Comparison of ENCODE assay signal across 17 cellular contexts in genomic region chr1:107926436-107927080, GRCh38. TPM values are rescaled to one million over a fixed set of nuclear protein-coding genes. Genes with fewer than 3 reads are reported as not detected.
DNase-seq lines count a peak whose midpoint lies in the region; ATAC-seq, FAIRE-seq and TF ChIP-seq lines count a peak whose summit lies in the region.
"Had no signal": no experiment of that assay in that cellular context is flagged by ENCODE, and none has a peak within 500 bp of the region (broad histone marks: within the 10 kb centered on the region; RNA-seq: fewer than 3 reads in every experiment).

No MANE protein-coding gene starts in this region.

- intact Hi-C loops in dendritic cell treated with granulocyte-macrophage colony-stimulating factor and Interleukin-4, amounts not matched to agents 40 ng/mL and 50 ng/mL, for 4 days (cut with micrococcal nuclease) = no loop called here
- intact Hi-C loops in pancreas (cut with DNase I) (no loop called here), sciatic nerve (cut with DNase I) (no loop called here)

- H3K4me3 Mint-ChIP-seq in dendritic cell treated with granulocyte-macrophage colony-stimulating factor and Interleukin-4, amounts not matched to agents 40 ng/mL and 50 ng/mL, for 4 days = no peak overlapping the region
- H3K4me3 Mint-ChIP-seq: activated T-helper 1 cell treated with anti-CD3 and anti-CD28 coated beads, Interleukin-12 subunit alpha, Interleukin-12 subunit beta, Interleukin-2, Interleukin-4 antibody, amounts not matched to agents 30 ng/mL and 10 ng/mL and 1 ng/mL, durations not matched to agents 14 hours and 24 hours and 36 hours; naive thymus-derived CD8-positive, alpha-beta T cell had no signal

- H3K36me3 Mint-ChIP-seq in dendritic cell treated with granulocyte-macrophage colony-stimulating factor and Interleukin-4, amounts not matched to agents 40 ng/mL and 50 ng/mL, for 4 days (ENCODE audit: low read depth) = no peaks in the 10 kb centered on the region
- H3K36me3 Mint-ChIP-seq: naive thymus-derived CD8-positive, alpha-beta T cell had no signal

- no peaks in the 10 kb centered on the region; a peak in 1 of 22 replicates for H4K20me1 ChIP-seq in BLaER1 treated with 17β-estradiol and CSF1 and Interleukin-3, amounts not matched to agents 10 nM and 100 nM

- H3K9me3 ChIP-seq in BLaER1 treated with 17β-estradiol and CSF1 and Interleukin-3, amounts not matched to agents 10 nM and 100 nM (replicated peaks in 1 of 11) = peaks cover 0 to 37% (median 26%) of the 10 kb centered on the region in 11 experiments; a peak in 13 of 22 replicates
- no peaks in the 10 kb centered on the region for H3K9me3 ChIP-seq in pancreas
- H3K9me3 ChIP-seq: right atrium auricular region had no signal

- DNase-seq in GF-D8 (lab: John Stamatoyannopoulos, UW) (peak; percentile 83), NCI-H446 treated with DMSO at 0.1 percent for 48 hours (lab: John Stamatoyannopoulos, UW) (peak; percentile 21), pancreas (no peak), ACHN (no peak), sciatic nerve (ENCODE audit: low spot score) (no peak), NOMO-1 treated with dmso at 0.1 percent for 144 hours (lab: John Stamatoyannopoulos, UW; ENCODE audit: unreplicated experiment) (no peak)
- DNase-seq: activated CD4-positive, alpha-beta T cell treated with anti-CD3 and anti-CD28 coated beads for 4 hours; glutamatergic neuron; naive thymus-derived CD8-positive, alpha-beta T cell; NK-92 treated with Interleukin-12 subunit alpha and Interleukin-12 subunit beta, amount 100 ng/mL, for 24 hours; substantia nigra had no signal

- peaks cover 37% of the 10 kb centered on the region for H3K4me1 Mint-ChIP-seq in dendritic cell treated with granulocyte-macrophage colony-stimulating factor and Interleukin-4, amounts not matched to agents 40 ng/mL and 50 ng/mL, for 4 days (ENCODE audit: low read depth)

- no peak for ATAC-seq in pancreas
- ATAC-seq in sciatic nerve = no peak
- ATAC-seq: naive thymus-derived CD8-positive, alpha-beta T cell had no signal

- peak overlapping the region; percentile 30 for H3K27ac Mint-ChIP-seq in dendritic cell treated with granulocyte-macrophage colony-stimulating factor and Interleukin-4, amounts not matched to agents 40 ng/mL and 50 ng/mL, for 4 days
- H3K27ac Mint-ChIP-seq: activated T-helper 1 cell treated with anti-CD3 and anti-CD28 coated beads, Interleukin-12 subunit alpha, Interleukin-12 subunit beta, Interleukin-2, Interleukin-4 antibody, amounts not matched to agents 30 ng/mL and 10 ng/mL and 1 ng/mL, durations not matched to agents 14 hours and 24 hours and 36 hours had no signal

- H3K9me3 Mint-ChIP-seq in dendritic cell treated with granulocyte-macrophage colony-stimulating factor and Interleukin-4, amounts not matched to agents 40 ng/mL and 50 ng/mL, for 4 days = no peaks in the 10 kb centered on the region
- H3K9me3 Mint-ChIP-seq: activated T-helper 1 cell treated with anti-CD3 and anti-CD28 coated beads, Interleukin-12 subunit alpha, Interleukin-12 subunit beta, Interleukin-2, Interleukin-4 antibody, amounts not matched to agents 30 ng/mL and 10 ng/mL and 1 ng/mL, durations not matched to agents 14 hours and 24 hours and 36 hours had no signal

- no peak overlapping the region for H3K4me3 ChIP-seq in BLaER1 treated with 17β-estradiol and CSF1 and Interleukin-3, amounts not matched to agents 10 nM and 100 nM
- no peak overlapping the region for H3K4me3 ChIP-seq in pancreas
- H3K4me3 ChIP-seq: right atrium auricular region had no signal

- H3K36me3 ChIP-seq in BLaER1 treated with 17β-estradiol and CSF1 and Interleukin-3, amounts not matched to agents 10 nM and 100 nM = peaks cover 0 to 37% (median 5%) of the 10 kb centered on the region in 11 experiments; a peak in 10 of 22 replicates
- no peaks in the 10 kb centered on the region for H3K36me3 ChIP-seq in pancreas
- H3K36me3 ChIP-seq: right atrium auricular region had no signal

- 94 to 97% methylated on average over 3 of the region's 3 CpGs for WGBS in pancreas, 2 donors

- H3K9ac ChIP-seq in BLaER1 treated with 17β-estradiol and CSF1 and Interleukin-3, amounts not matched to agents 10 nM and 100 nM = no peak overlapping the region

- no peak for TF ChIP-seq CTCF in pancreas (IDR thresholded peaks at IDR 0.05)

- in situ Hi-C loops in ACHN (cut with HindIII; ENCODE audit: low pct_ligation_motif_present, low pct_unique_long_range_greater_than_20kb, low sequenced_read_pairs) = no loop called here

- peak overlapping the region in 8 of 11 experiments; percentile 5 to 37 (median 11); a peak in 8 of 22 replicates for H3K4me2 ChIP-seq in BLaER1 treated with 17β-estradiol and CSF1 and Interleukin-3, amounts not matched to agents 10 nM and 100 nM

- peaks cover 0 to 44% (median 18%) of the 10 kb centered on the region in 10 experiments; a peak in 15 of 20 replicates for H3K4me1 ChIP-seq in BLaER1 treated with 17β-estradiol and CSF1 and Interleukin-3, amounts not matched to agents 10 nM and 100 nM
- no peaks in the 10 kb centered on the region for H3K4me1 ChIP-seq in pancreas
- H3K4me1 ChIP-seq: right atrium auricular region had no signal

- no peak for FAIRE-seq in pancreas (lab: Jason Lieb, UNC)
- FAIRE-seq: endometrium had no signal

- no peaks in the 10 kb centered on the region for H3K27me3 Mint-ChIP-seq in dendritic cell treated with granulocyte-macrophage colony-stimulating factor and Interleukin-4, amounts not matched to agents 40 ng/mL and 50 ng/mL, for 4 days
- H3K27me3 Mint-ChIP-seq: naive thymus-derived CD8-positive, alpha-beta T cell had no signal

- H3K27me3 ChIP-seq in BLaER1 treated with 17β-estradiol and CSF1 and Interleukin-3, amounts not matched to agents 10 nM and 100 nM = no peaks in the 10 kb centered on the region
- H3K27me3 ChIP-seq in pancreas = peaks cover 0 to 3% (median 0%) of the 10 kb centered on the region in 4 donors
- H3K27me3 ChIP-seq: right atrium auricular region had no signal

- H3K27ac ChIP-seq in BLaER1 treated with 17β-estradiol and CSF1 and Interleukin-3, amounts not matched to agents 10 nM and 100 nM = peak overlapping the region in 2 of 11 experiments; percentile 11 to 34; a peak in 1 of 22 replicates
- H3K27ac ChIP-seq in pancreas = no peak overlapping the region
- H3K27ac ChIP-seq: C4-2B, right atrium auricular region had no signal

RNA-seq across cellular contexts. Expression of gene VAV3, which starts 38.4 kb away (rescaled TPM):
- total RNA-seq in pancreas (10 to 100 TPM; 10.5 to 21.4 (median 14.4) TPM), sciatic nerve (6.4 TPM)
- polyA plus RNA-seq in pancreas = 10 to 100 TPM in 1 of 2 donors, 1 to 10 TPM in 1; 7.1 to 11.5 TPM

Comparison
In these comparisons a context has a peak if more than half of its experiments do, and no peak if none do; other contexts are left out.
1. DNase-seq: peak in GF-D8 (single experiment) and NCI-H446 treated with DMSO at 0.1 percent for 48 hours (single experiment); none in pancreas (0 of 6), ACHN (single experiment), sciatic nerve (single experiment) and NOMO-1 treated with dmso at 0.1 percent for 144 hours (single experiment).